Comparison of ENCODE assay signal across 8 cellular contexts in the genomic region with DNA sequence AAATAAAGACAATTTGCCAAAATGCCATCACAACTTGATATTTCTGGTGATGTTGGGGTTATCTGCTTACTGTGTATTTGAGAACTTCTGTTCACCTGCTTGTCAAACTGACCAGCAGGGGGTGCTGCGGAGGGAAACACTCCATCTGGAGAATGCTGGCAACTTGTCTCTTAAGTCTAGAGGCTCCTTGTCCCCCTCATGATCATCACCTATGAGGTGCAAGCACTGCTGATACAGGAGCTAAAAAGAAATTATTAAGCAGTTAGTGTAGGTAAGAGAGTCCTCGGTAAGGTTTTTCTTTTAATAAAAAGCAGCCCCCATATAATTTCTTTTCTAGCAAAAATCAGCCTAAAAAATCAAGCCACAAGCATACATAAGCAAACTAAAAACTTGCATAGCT. TPM values are rescaled to one million over a fixed set of nuclear protein-coding genes. Genes with fewer than 3 reads are reported as not detected.
A peak's percentile ranks its signal among the peaks of the same experiment; 100 is the strongest.
DNase-seq lines count a peak whose midpoint lies in the region; ATAC-seq and TF ChIP-seq lines count a peak whose summit lies in the region.

No MANE protein-coding gene starts in this region.

- TF ChIP-seq EP300 in stomach (IDR thresholded peaks at IDR 0.05) = no peak

- no peak overlapping the region for H3K27ac ChIP-seq in neuronal stem cell (replicated peaks; ENCODE audit: low read length)
- H3K27ac ChIP-seq in stomach = no peak overlapping the region

- H2AFZ ChIP-seq in neuronal stem cell (ENCODE audit: low read length) = no peak overlapping the region

- intact Hi-C loops in stomach (cut with DNase I; ENCODE audit: low total_unique reads) = no loop called here

- TF ChIP-seq POLR2A in erythroblast (IDR thresholded peaks at IDR 0.05; ENCODE audit: low read length) (no peak), stomach (IDR thresholded peaks at IDR 0.05) (no peak)

- no peak overlapping the region for H3K23ac ChIP-seq in neuronal stem cell (ENCODE audit: low read depth, low read length, poor library complexity)

- no peak overlapping the region for H4K91ac ChIP-seq in neuronal stem cell (ENCODE audit: low read depth, low read length, poor library complexity)

- no peak overlapping the region for H2AK5ac ChIP-seq in neuronal stem cell (ENCODE audit: low read depth, low read length)

- H3K9ac ChIP-seq in neuronal stem cell (ENCODE audit: low read depth, low read length, poor library complexity) = no peak overlapping the region

- no peak overlapping the region for H2BK5ac ChIP-seq in neuronal stem cell (ENCODE audit: low read length)

- H3K9me3 ChIP-seq in neuronal stem cell (replicated peaks in 1 of 2; ENCODE audit: control insufficient read depth in 2 of 2, insufficient read depth in 1 of 2, low read depth in 1 of 2, low read length in 2 of 2) = no peaks in the 10 kb centered on the region
- no peaks in the 10 kb centered on the region for H3K9me3 ChIP-seq in stomach

- H2BK15ac ChIP-seq in neuronal stem cell (ENCODE audit: low read length) = no peak overlapping the region

- no CpG with 5 or more reads among the region's 2 CpGs for WGBS in neuronal stem cell (ENCODE audit: extremely low coverage in 2 of 2, insufficient read length in 2 of 2, insufficient replicate concordance in 1 of 2), 2 donors
- 30 to 40% (median 35%) methylated on average over 2 of the region's 2 CpGs for WGBS in stomach, 5 donors

- H3K79me1 ChIP-seq in neuronal stem cell (ENCODE audit: low read depth, low read length) = no peaks in the 10 kb centered on the region

- peak; percentile 66 for ATAC-seq in GM21526 (IDR thresholded peaks at IDR 0.05; ENCODE audit: low FRiP score, unreplicated experiment)
- no peak for ATAC-seq in HG02588 (IDR thresholded peaks at IDR 0.05; ENCODE audit: unreplicated experiment)

- peaks cover 0 to 2% (median 0%) of the 10 kb centered on the region in 3 experiments for H3K27me3 ChIP-seq in neuronal stem cell (ENCODE audit: control insufficient read depth in 3 of 3, insufficient read depth in 3 of 3, low read depth in 1 of 3, low read length in 3 of 3)
- H3K27me3 ChIP-seq in stomach = peaks cover 0 to 6% (median 0%) of the 10 kb centered on the region in 3 donors

- H2BK12ac ChIP-seq in neuronal stem cell (ENCODE audit: low read length) = no peak overlapping the region

- no peak overlapping the region for H3K18ac ChIP-seq in neuronal stem cell (ENCODE audit: low read length)

- H3K4me1 ChIP-seq in neuronal stem cell (ENCODE audit: control insufficient read depth in 2 of 2, insufficient read depth in 1 of 2, low read depth in 1 of 2, low read length in 2 of 2) (no peaks in the 10 kb centered on the region), stomach (peaks cover 0 to 9% (median 6%) of the 10 kb centered on the region in 4 donors)

- no peak overlapping the region for H4K8ac ChIP-seq in neuronal stem cell (ENCODE audit: low read depth, low read length)

- H3K4ac ChIP-seq in neuronal stem cell (ENCODE audit: low read length) = no peak overlapping the region

- DNase-seq in EH (ENCODE audit: low read depth) (peak; percentile 65), NCI-H1930 (lab: John Stamatoyannopoulos, UW) (peak; percentile 14 to 15), erythroblast (lab: John Stamatoyannopoulos, UW) (peak; percentile 71 to 82), neuronal stem cell (ENCODE audit: low spot score) (peak; percentile 57), stomach (peak; percentile 70)
- DNase-seq in activated CD8-positive, alpha-beta memory T cell treated with anti-CD3 and anti-CD28 coated beads for 4 hours (ENCODE audit: low read depth in 2 of 2) = peak; percentile 55 to 58

- no peak overlapping the region for H3K4me3 ChIP-seq in neuronal stem cell (ENCODE audit: low read length in 2 of 2)
- no peak overlapping the region for H3K4me3 ChIP-seq in stomach

- peak in 5 of 7 experiments; percentile 36 to 66 (median 45) for TF ChIP-seq CTCF in stomach (IDR thresholded peaks at IDR 0.05)

- no peak overlapping the region for H3K14ac ChIP-seq in neuronal stem cell (ENCODE audit: low read length)

- no peak overlapping the region for H3K4me2 ChIP-seq in neuronal stem cell (ENCODE audit: insufficient read depth, low read length, poor library complexity, severe bottlenecking)

- no peak overlapping the region for H2BK120ac ChIP-seq in neuronal stem cell (ENCODE audit: low read depth, low read length)

- H3K36me3 ChIP-seq in neuronal stem cell (replicated peaks in 1 of 2; ENCODE audit: control insufficient read depth in 2 of 2, insufficient read depth in 2 of 2, low read length in 2 of 2) (no peaks in the 10 kb centered on the region), stomach (no peaks in the 10 kb centered on the region)

RNA-seq across cellular contexts. Expression of a gene that starts 32.7 kb away (rescaled TPM):
- not detected for polyA plus RNA-seq in neuronal stem cell (2013, experiment 1 of 2)
- not detected for polyA plus RNA-seq in neuronal stem cell (2013, experiment 2 of 2)
- total RNA-seq in stomach = not detected
- not detected for polyA plus RNA-seq in stomach

RNA-seq across cellular contexts. Expression of a gene that starts 53.6 kb away (rescaled TPM):
- 7.2 TPM for polyA plus RNA-seq in neuronal stem cell (2013, experiment 1 of 2)
- polyA plus RNA-seq in neuronal stem cell (2013, experiment 2 of 2) = 7.0 TPM
- total RNA-seq in stomach = 10 to 100 TPM in 1 of 5 donors, 1 to 10 TPM in 3, under 1 TPM in 1; 0.29 to 37.9 (median 9.2) TPM
- 1 to 10 TPM; 1.7 to 2.9 (median 2.2) TPM for polyA plus RNA-seq in stomach

Comparison
In these comparisons a context has a peak if more than half of its experiments do, and no peak if none do; other contexts are left out.
1. DNase-seq: peak in every context shown above with its lines; median percentile 76 in erythroblast; 70 in stomach; 65 in EH; 57 in neuronal stem cell; 56 in activated CD8-positive, alpha-beta memory T cell treated with anti-CD3 and anti-CD28 coated beads for 4 hours; 14 in NCI-H1930.